Comparison of ENCODE assay signal across 18 cellular contexts in the genomic region with DNA sequence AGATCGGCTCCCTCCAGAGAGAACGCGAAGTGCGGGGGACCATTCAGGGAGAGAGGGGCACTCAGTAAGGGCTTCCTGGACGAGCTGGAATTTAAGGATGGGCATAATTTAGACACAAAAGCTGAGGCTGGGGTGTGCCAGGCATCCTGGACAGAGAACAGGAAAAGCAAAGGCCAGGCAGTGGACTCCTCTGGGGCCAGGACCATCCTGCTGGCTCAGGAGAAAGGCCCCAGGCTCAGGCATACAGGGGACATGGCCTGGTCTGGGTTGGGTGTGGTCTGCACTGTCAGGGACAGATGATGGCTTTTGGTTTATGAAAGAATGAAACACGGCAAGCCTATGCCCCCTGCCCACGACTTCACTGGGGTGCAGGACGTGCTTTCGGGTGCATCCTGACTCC. TPM values are rescaled to one million over a fixed set of nuclear protein-coding genes. Genes with fewer than 3 reads are reported as not detected.
DNase-seq lines count a peak whose midpoint lies in the region; ATAC-seq, FAIRE-seq and TF ChIP-seq lines count a peak whose summit lies in the region.
"Had no signal": no experiment of that assay in that cellular context is flagged by ENCODE, and none has a peak within 500 bp of the region (broad histone marks: within the 10 kb centered on the region; RNA-seq: fewer than 3 reads in every experiment).

No MANE protein-coding gene starts in this region.

- DNase-seq in left cardiac atrium: peak; percentile 10
- no peak for DNase-seq in right atrium auricular region (ENCODE audit: low spot score)
- peak; percentile 36 for DNase-seq in kidney
- DNase-seq in sciatic nerve (ENCODE audit: low spot score): peak; percentile 47
- no peak for DNase-seq in islet precursor cell
- DNase-seq: C1 segment of cervical spinal cord, DMS79 treated with DMSO at 0.1 percent for 48 hours, NCI-H1092 treated with DMSO at 0.1 percent for 48 hours, NCI-H146, NCI-H2029 treated with DMSO at 0.1 percent for 48 hours, NCI-H2171, NCI-H69, SIG-M5 had no signal

- ATAC-seq in left cardiac atrium (no peak), sciatic nerve (no peak), SK-N-SH treated with all-trans-retinoic acid at 6 μM for 48 hours (no peak), GM21786 (IDR thresholded peaks at IDR 0.05; ENCODE audit: unreplicated experiment) (no peak)

- intact Hi-C loops in left cardiac atrium (cut with DNase I): loop anchor here in 1 of 2 donors (5.0 kb wide), 1 partner anchor 82 kb away; no protein-coding TSS in a partner anchor
- intact Hi-C loops in kidney (cut with DNase I): no loop called here
- intact Hi-C loops in sciatic nerve (cut with DNase I): no loop called here

- H3K4me1 ChIP-seq in right atrium auricular region: peaks cover 0 to 28% of the 10 kb centered on the region in 2 donors
- no peaks in the 10 kb centered on the region for H3K4me1 ChIP-seq in kidney (ENCODE audit: control insufficient read depth in 1 of 2, insufficient read depth in 1 of 2, low read depth in 1 of 2, low read length in 2 of 2)
- H3K4me1 ChIP-seq: A549 had no signal

- no peak for FAIRE-seq in kidney (lab: Jason Lieb, UNC)
- FAIRE-seq: A549 had no signal

- TF ChIP-seq CTCF in right atrium auricular region (IDR thresholded peaks at IDR 0.05): no peak
- no peak for TF ChIP-seq CTCF in kidney (IDR thresholded peaks at IDR 0.05; ENCODE audit: borderline replicate concordance, extremely low read depth, insufficient read depth)

- no peaks in the 10 kb centered on the region for H3K36me3 ChIP-seq in right atrium auricular region
- no peaks in the 10 kb centered on the region for H3K36me3 ChIP-seq in kidney (ENCODE audit: control insufficient read depth in 1 of 2, insufficient read depth in 2 of 2, low read length in 2 of 2)

- H3K27me3 ChIP-seq in right atrium auricular region: no peaks in the 10 kb centered on the region

- H3K9me3 ChIP-seq in right atrium auricular region (no peaks in the 10 kb centered on the region), kidney (ENCODE audit: control insufficient read depth in 1 of 2, low read length in 2 of 2) (no peaks in the 10 kb centered on the region)
- H3K9me3 ChIP-seq: A549 had no signal

- H3K4me3 ChIP-seq in right atrium auricular region: no peak overlapping the region
- no peak overlapping the region for H3K4me3 ChIP-seq in kidney (ENCODE audit: low read length in 2 of 2)
- H3K4me3 ChIP-seq: A549 had no signal

- no peak overlapping the region for H3K27ac ChIP-seq in right atrium auricular region
- no peak overlapping the region for H3K27ac ChIP-seq in kidney (ENCODE audit: low read depth in 2 of 2, low read length in 2 of 2)
- H3K27ac ChIP-seq: A549 had no signal

- H3K9ac ChIP-seq in kidney (ENCODE audit: low read length in 2 of 2): no peak overlapping the region

TF ChIP-seq in SK-N-SH treated with all-trans-retinoic acid at 6 μM for 48 hours, 23 proteins besides CTCF, POLR2A, EP300 and RAD21:
- TF ChIP-seq ZNF70 (CRISPR knock-in tag; IDR thresholded peaks at IDR 0.05) (no peak), RARB (CRISPR knock-in tag; IDR thresholded peaks at IDR 0.05) (no peak), ARNTL (CRISPR knock-in tag; IDR thresholded peaks at IDR 0.05; ENCODE audit: borderline replicate concordance, low read depth) (no peak), BACH2 (CRISPR knock-in tag; IDR thresholded peaks at IDR 0.05; ENCODE audit: borderline replicate concordance) (no peak), ZNF565 (CRISPR knock-in tag; conservative IDR thresholded peaks at IDR 0.05; ENCODE audit: low read depth) (no peak)
- TF ChIP-seq, protein P1, sequence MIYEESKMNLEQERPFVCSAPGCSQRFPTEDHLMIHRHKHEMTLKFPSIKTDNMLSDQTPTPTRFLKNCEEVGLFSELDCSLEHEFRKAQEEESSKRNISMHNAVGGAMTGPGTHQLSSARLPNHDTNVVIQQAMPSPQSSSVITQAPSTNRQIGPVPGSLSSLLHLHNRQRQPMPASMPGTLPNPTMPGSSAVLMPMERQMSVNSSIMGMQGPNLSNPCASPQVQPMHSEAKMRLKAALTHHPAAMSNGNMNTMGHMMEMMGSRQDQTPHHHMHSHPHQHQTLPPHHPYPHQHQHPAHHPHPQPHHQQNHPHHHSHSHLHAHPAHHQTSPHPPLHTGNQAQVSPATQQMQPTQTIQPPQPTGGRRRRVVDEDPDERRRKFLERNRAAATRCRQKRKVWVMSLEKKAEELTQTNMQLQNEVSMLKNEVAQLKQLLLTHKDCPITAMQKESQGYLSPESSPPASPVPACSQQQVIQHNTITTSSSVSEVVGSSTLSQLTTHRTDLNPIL (CRISPR knock-in tag; IDR thresholded peaks at IDR 0.05; ENCODE audit: low read depth): no peak
- TF ChIP-seq, protein P2, sequence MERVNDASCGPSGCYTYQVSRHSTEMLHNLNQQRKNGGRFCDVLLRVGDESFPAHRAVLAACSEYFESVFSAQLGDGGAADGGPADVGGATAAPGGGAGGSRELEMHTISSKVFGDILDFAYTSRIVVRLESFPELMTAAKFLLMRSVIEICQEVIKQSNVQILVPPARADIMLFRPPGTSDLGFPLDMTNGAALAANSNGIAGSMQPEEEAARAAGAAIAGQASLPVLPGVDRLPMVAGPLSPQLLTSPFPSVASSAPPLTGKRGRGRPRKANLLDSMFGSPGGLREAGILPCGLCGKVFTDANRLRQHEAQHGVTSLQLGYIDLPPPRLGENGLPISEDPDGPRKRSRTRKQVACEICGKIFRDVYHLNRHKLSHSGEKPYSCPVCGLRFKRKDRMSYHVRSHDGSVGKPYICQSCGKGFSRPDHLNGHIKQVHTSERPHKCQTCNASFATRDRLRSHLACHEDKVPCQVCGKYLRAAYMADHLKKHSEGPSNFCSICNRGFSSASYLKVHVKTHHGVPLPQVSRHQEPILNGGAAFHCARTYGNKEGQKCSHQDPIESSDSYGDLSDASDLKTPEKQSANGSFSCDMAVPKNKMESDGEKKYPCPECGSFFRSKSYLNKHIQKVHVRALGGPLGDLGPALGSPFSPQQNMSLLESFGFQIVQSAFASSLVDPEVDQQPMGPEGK (CRISPR knock-in tag; IDR thresholded peaks at IDR 0.05; ENCODE audit: borderline replicate concordance): no peak

RNA-seq across cellular contexts. Expression of a gene that starts 48.9 kb away (rescaled TPM):
- total RNA-seq in left cardiac atrium (10 to 100 TPM in 1 of 2 donors, 1 to 10 TPM in 1; 6.8 to 16.4 TPM), right atrium auricular region (1 to 10 TPM; 2.4 to 2.6 TPM), kidney (21.6 TPM), sciatic nerve (27.2 TPM)
- polyA plus RNA-seq in kidney (ENCODE audit: insufficient read depth, low read depth, low replicate concordance): 4.2 TPM
- total RNA-seq: H4, LHCN-M2 had no signal

Comparison
In these comparisons a context has a peak if more than half of its experiments do, and no peak if none do; other contexts are left out.
1. DNase-seq: peak in left cardiac atrium (single experiment), kidney (single experiment) and sciatic nerve (single experiment); none in right atrium auricular region (single experiment) and islet precursor cell (single experiment).